ENCODE assay signal across 1 cellular context in the genomic region with DNA sequence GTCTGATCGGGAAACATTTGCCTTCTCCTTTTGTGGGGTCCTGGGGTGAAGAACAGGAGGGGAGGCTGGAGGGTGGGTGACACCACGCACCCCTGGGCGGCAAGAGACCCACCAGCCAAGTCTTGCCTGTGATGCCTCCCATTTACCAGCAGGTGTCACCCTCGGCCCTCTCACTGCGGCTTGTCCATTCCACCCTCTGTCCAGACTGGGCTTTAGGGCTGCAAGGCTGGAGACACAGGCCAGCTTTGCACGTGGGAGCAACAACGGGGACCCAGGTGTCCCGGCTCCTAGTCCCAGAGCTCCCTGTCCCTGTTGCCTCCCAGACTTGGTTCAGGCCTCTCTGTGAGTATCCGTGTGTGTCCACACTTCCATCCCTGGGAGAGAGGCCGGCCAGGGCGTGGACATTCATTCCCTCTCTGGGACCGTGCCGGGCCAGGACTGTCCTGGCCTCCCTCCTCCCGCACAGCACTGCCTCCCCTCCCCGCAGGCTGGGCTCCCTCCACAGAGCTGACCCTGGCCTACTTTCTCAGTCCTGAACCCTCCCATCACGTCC.
TF ChIP-seq lines count a peak whose summit lies in the region.

No MANE protein-coding gene starts in this region.

TF ChIP-seq in HepG2, 621 proteins besides CTCF, POLR2A, EP300 and RAD21 (continued from another document):
- TF ChIP-seq ZBTB3 (CRISPR knock-in tag; IDR thresholded peaks at IDR 0.05; ENCODE audit: borderline replicate concordance, low read depth), result no peak
- peak; percentile 41 for TF ChIP-seq TEAD3 (CRISPR knock-in tag; optimal IDR thresholded peaks at IDR 0.05; ENCODE audit: borderline replicate concordance)
- TF ChIP-seq EZH2 (conservative IDR thresholded peaks at IDR 0.05; ENCODE audit: low read depth, low read length), result no peak
- no peak for TF ChIP-seq CHD4 (IDR thresholded peaks at IDR 0.05; ENCODE audit: borderline replicate concordance, low read length)
- no peak for TF ChIP-seq MATR3 (CRISPR knock-in tag; IDR thresholded peaks at IDR 0.05)
- TF ChIP-seq, protein P1, sequence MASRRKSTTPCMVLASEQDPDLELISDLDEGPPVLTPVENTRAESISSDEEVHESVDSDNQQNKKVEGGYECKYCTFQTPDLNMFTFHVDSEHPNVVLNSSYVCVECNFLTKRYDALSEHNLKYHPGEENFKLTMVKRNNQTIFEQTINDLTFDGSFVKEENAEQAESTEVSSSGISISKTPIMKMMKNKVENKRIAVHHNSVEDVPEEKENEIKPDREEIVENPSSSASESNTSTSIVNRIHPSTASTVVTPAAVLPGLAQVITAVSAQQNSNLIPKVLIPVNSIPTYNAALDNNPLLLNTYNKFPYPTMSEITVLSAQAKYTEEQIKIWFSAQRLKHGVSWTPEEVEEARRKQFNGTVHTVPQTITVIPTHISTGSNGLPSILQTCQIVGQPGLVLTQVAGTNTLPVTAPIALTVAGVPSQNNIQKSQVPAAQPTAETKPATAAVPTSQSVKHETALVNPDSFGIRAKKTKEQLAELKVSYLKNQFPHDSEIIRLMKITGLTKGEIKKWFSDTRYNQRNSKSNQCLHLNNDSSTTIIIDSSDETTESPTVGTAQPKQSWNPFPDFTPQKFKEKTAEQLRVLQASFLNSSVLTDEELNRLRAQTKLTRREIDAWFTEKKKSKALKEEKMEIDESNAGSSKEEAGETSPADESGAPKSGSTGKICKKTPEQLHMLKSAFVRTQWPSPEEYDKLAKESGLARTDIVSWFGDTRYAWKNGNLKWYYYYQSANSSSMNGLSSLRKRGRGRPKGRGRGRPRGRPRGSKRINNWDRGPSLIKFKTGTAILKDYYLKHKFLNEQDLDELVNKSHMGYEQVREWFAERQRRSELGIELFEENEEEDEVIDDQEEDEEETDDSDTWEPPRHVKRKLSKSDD (CRISPR knock-in tag; IDR thresholded peaks at IDR 0.05; ENCODE audit: low read depth), result no peak
- TF ChIP-seq ZFP41 (CRISPR knock-in tag; IDR thresholded peaks at IDR 0.05; ENCODE audit: borderline replicate concordance), result no peak
- no peak for TF ChIP-seq ZNF776 (CRISPR knock-in tag; IDR thresholded peaks at IDR 0.05)
- no peak for TF ChIP-seq PHF5A (CRISPR knock-in tag; IDR thresholded peaks at IDR 0.05; ENCODE audit: low read depth, unreplicated experiment)
- no peak for TF ChIP-seq RFX5 (IDR thresholded peaks at IDR 0.05; ENCODE audit: low read depth, low read length)
- peak; percentile 100 for TF ChIP-seq STAG1 (CRISPR knock-in tag; IDR thresholded peaks at IDR 0.05)
